In the genomic region with DNA sequence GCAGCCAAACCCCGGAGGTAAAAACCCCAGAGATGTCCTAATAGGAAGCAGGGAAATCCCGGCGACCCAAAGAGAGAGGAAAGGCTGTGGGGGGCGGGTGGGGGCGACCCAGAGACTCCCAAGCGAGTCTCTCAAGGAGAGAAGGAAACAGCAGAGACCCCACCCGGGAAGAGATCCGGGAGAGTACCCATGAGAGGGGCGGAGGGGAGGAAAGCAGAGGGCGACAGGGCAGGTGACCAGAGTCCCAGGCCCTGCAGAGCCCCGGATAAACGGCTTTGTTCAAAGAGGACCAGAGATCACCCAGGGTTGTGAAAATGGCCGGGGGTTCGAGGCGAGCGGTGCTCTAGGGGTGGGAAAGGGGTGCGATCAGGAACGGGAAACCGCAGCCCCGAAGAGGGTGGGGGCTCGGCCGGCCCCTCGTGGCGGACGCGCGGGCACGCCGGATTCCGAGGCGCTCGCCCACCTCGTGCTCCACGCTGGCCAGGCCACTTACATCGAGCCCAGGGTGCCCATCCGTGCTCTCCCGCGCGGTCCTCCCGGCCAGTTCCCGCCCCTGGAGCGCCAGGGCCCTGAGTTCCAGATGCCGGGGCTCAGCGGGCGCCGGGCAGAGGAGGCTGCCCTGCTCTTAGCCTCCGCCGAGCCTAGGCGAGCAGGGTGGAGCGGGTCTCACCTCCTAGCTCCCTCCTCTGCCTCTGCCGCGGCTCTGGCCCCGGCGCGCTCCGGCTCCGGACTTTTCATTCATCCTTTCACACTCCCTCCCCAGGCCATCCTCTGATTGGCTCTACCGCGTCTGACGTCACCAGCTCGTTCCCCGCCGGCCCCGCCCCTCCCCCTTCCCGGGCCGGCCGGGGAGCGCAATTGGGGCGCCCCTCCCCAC, we compare ENCODE assay signal across 1 cellular context.
TF ChIP-seq lines count a peak whose summit lies in the region.

No MANE protein-coding gene starts in this region.

TF ChIP-seq in neural cell, 6 proteins besides CTCF, POLR2A, EP300 and RAD21 (continued from another document):
- TF ChIP-seq, protein P1, sequence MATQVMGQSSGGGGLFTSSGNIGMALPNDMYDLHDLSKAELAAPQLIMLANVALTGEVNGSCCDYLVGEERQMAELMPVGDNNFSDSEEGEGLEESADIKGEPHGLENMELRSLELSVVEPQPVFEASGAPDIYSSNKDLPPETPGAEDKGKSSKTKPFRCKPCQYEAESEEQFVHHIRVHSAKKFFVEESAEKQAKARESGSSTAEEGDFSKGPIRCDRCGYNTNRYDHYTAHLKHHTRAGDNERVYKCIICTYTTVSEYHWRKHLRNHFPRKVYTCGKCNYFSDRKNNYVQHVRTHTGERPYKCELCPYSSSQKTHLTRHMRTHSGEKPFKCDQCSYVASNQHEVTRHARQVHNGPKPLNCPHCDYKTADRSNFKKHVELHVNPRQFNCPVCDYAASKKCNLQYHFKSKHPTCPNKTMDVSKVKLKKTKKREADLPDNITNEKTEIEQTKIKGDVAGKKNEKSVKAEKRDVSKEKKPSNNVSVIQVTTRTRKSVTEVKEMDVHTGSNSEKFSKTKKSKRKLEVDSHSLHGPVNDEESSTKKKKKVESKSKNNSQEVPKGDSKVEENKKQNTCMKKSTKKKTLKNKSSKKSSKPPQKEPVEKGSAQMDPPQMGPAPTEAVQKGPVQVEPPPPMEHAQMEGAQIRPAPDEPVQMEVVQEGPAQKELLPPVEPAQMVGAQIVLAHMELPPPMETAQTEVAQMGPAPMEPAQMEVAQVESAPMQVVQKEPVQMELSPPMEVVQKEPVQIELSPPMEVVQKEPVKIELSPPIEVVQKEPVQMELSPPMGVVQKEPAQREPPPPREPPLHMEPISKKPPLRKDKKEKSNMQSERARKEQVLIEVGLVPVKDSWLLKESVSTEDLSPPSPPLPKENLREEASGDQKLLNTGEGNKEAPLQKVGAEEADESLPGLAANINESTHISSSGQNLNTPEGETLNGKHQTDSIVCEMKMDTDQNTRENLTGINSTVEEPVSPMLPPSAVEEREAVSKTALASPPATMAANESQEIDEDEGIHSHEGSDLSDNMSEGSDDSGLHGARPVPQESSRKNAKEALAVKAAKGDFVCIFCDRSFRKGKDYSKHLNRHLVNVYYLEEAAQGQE (IDR thresholded peaks at IDR 0.05; ENCODE audit: borderline replicate concordance), result no peak
- TF ChIP-seq POLR2AphosphoS5 (IDR thresholded peaks at IDR 0.05) (peak; percentile 31), MXI1 (conservative IDR thresholded peaks at IDR 0.05; ENCODE audit: poor library complexity, severe bottlenecking) (no peak)
